9 cellular contexts compared by ENCODE assay signal in genomic region chr4:152784490-152785195, GRCh38. TPM values are rescaled to one million over a fixed set of nuclear protein-coding genes. Genes with fewer than 3 reads are reported as not detected.
DNase-seq lines count a peak whose midpoint lies in the region; ATAC-seq, FAIRE-seq and TF ChIP-seq lines count a peak whose summit lies in the region.
"Had no signal": no experiment of that assay in that cellular context is flagged by ENCODE, and none has a peak within 500 bp of the region (broad histone marks: within the 10 kb centered on the region; RNA-seq: fewer than 3 reads in every experiment).

No MANE protein-coding gene starts in this region.

- intact Hi-C loops in K562 (cut with micrococcal nuclease): no loop called here

- in situ Hi-C loops in K562 (cut with MboI): no loop called here

- POLR2A ChIA-PET in K562 (lab: Yijun Ruan, JAX): no interaction called here

- H3K79me2 ChIP-seq in Loucy (ENCODE audit: insufficient read depth, low read length) (peaks cover 99% of the 10 kb centered on the region), K562 (ENCODE audit: control insufficient read depth, insufficient read depth, low read length) (peaks cover 47% of the 10 kb centered on the region)

- no peaks in the 10 kb centered on the region for H3K36me3 Mint-ChIP-seq in neural crest cell (ENCODE audit: low read depth)
- peaks cover 2 to 11% of the 10 kb centered on the region in 2 donors for H3K36me3 Mint-ChIP-seq in stimulated activated naive B cell treated with anti-CD40 and anti-IgM and Interleukin-4, amounts not matched to agents 10 μg/mL and 1 μg/mL and 100 μg/mL, for 72 hours

- H3K4me1 ChIP-seq in Loucy (ENCODE audit: insufficient read depth, low read length, poor library complexity, severe bottlenecking): peaks cover 68% of the 10 kb centered on the region
- H3K4me1 ChIP-seq in K562 (replicated peaks in 1 of 2; ENCODE audit: control insufficient read depth in 2 of 2, insufficient read depth in 2 of 2, low read length in 2 of 2): peaks cover 0 to 3% of the 10 kb centered on the region in 2 experiments; a peak in 2 of 5 replicates

- H3K36me3 ChIP-seq in Loucy (ENCODE audit: insufficient read depth, low read length) (no peaks in the 10 kb centered on the region), K562 (ENCODE audit: control insufficient read depth, insufficient read depth, low read length) (peaks cover 4% of the 10 kb centered on the region; the same call in 1 of the 3 replicates)

- peaks cover 43% of the 10 kb centered on the region for H4K20me1 ChIP-seq in Loucy (ENCODE audit: insufficient read depth, low read length, poor library complexity, severe bottlenecking)
- no peaks in the 10 kb centered on the region; the same call in 1 of the 2 replicates for H4K20me1 ChIP-seq in K562 (replicated peaks; ENCODE audit: control insufficient read depth, insufficient read depth, low read length)

- TF ChIP-seq EP300 in K562 (IDR thresholded peaks at IDR 0.05; ENCODE audit: low read length): no peak

- CTCF ChIA-PET in K562 (lab: Yijun Ruan, JAX; ENCODE audit: low intra/inter-chr PET ratio): no interaction called here

- peaks cover 38% of the 10 kb centered on the region for H3K4me1 Mint-ChIP-seq in neural crest cell
- H3K4me1 Mint-ChIP-seq in stimulated activated naive B cell treated with anti-CD40 and anti-IgM and Interleukin-4, amounts not matched to agents 10 μg/mL and 1 μg/mL and 100 μg/mL, for 72 hours: peaks cover 35 to 63% of the 10 kb centered on the region in 2 donors

- BruUV-seq in K562 (replicated peaks; lab: Mats Ljungman, UMichigan): no TSS peak

- no peak for FAIRE-seq in K562 (lab: Jason Lieb, UNC)

- H3K9ac ChIP-seq in Loucy (ENCODE audit: low read depth, low read length, poor library complexity, severe bottlenecking) (peak overlapping the region; percentile 34), K562 (ENCODE audit: insufficient read depth in 1 of 2, low read depth in 2 of 2, low read length in 2 of 2) (no peak overlapping the region)

- H3K27me3 Mint-ChIP-seq in neural crest cell (ENCODE audit: low read depth): no peaks in the 10 kb centered on the region
- H3K27me3 Mint-ChIP-seq in stimulated activated naive B cell treated with anti-CD40 and anti-IgM and Interleukin-4, amounts not matched to agents 10 μg/mL and 1 μg/mL and 100 μg/mL, for 72 hours: no peaks in the 10 kb centered on the region

- no peaks in the 10 kb centered on the region for H3K9me3 Mint-ChIP-seq in neural crest cell
- H3K9me3 Mint-ChIP-seq in stimulated activated naive B cell treated with anti-CD40 and anti-IgM and Interleukin-4, amounts not matched to agents 10 μg/mL and 1 μg/mL and 100 μg/mL, for 72 hours: no peaks in the 10 kb centered on the region

- ATAC-seq in K562: no peak
- no peak for ATAC-seq in HG02571 (IDR thresholded peaks at IDR 0.05; ENCODE audit: unreplicated experiment)
- no peak for ATAC-seq in stimulated activated naive B cell treated with anti-CD40 and anti-IgM and Interleukin-4, amounts not matched to agents 10 μg/mL and 1 μg/mL and 100 μg/mL, for 72 hours (replicated peaks)

- no peaks in the 10 kb centered on the region for H3K27me3 ChIP-seq in Loucy (ENCODE audit: insufficient read depth, low read length, poor library complexity, severe bottlenecking)
- H3K27me3 ChIP-seq in K562 (ENCODE audit: control insufficient read depth in 2 of 2, insufficient read depth in 2 of 2, low read length in 2 of 2): no peaks in the 10 kb centered on the region

- H3K9me2 ChIP-seq in Loucy (replicated peaks; ENCODE audit: low read depth, low read length): no peaks in the 10 kb centered on the region

- DNase-seq in EH (ENCODE audit: low read depth) (peak; percentile 54), K562 (ENCODE audit: extremely low read depth in 1 of 4, low spot score in 3 of 4) (peak; percentile 12 to 39 (median 26)), neural crest cell (ENCODE audit: low read depth, low spot score) (no peak)
- DNase-seq in stimulated activated CD4-positive, alpha-beta T cell treated with anti-CD3 and anti-CD28 coated beads, Interleukin-2, amount 100 ng/mL, for 48 hours: no peak
- DNase-seq in stimulated activated naive B cell treated with anti-CD40 and anti-IgM and Interleukin-4, amounts not matched to agents 10 μg/mL and 1 μg/mL and 100 μg/mL, for 72 hours: no peak
- DNase-seq: activated naive CD4-positive, alpha-beta T cell; RPMI8226 had no signal

- H3K9me1 ChIP-seq in K562 (ENCODE audit: control insufficient read depth, insufficient read depth, low read length): no peaks in the 10 kb centered on the region

- no peaks in the 10 kb centered on the region for H3F3A ChIP-seq in Loucy (ENCODE audit: low read depth)

- peak in 1 of 2 experiments; percentile 13; a peak in 1 of 4 replicates for TF ChIP-seq RAD21 in K562 (CRISPR knock-in tag; conservative IDR thresholded peaks at IDR 0.05 in 1 of 2, IDR thresholded peaks at IDR 0.05 in 1 of 2)

- peak overlapping the region; percentile 91 for H3K4me2 ChIP-seq in Loucy (ENCODE audit: low read depth, low read length, poor library complexity, severe bottlenecking)
- H3K4me2 ChIP-seq in K562 (ENCODE audit: insufficient read depth, low read length): no peak overlapping the region

- TF ChIP-seq POLR2A in K562 (conservative IDR thresholded peaks at IDR 0.05): no peak

- no peak overlapping the region for H3K27ac Mint-ChIP-seq in neural crest cell (ENCODE audit: unreplicated experiment)
- no peak overlapping the region for H3K27ac Mint-ChIP-seq in stimulated activated naive B cell treated with anti-CD40 and anti-IgM and Interleukin-4, amounts not matched to agents 10 μg/mL and 1 μg/mL and 100 μg/mL, for 72 hours

- TF ChIP-seq CTCF in Loucy (conservative IDR thresholded peaks at IDR 0.05; ENCODE audit: low read length) (peak; percentile 65), K562 (IDR thresholded peaks at IDR 0.05 in 2 of 3, conservative IDR thresholded peaks at IDR 0.05 in 1 of 3; ENCODE audit: insufficient read depth in 2 of 3, low read depth in 1 of 3, low read length in 3 of 3) (0 out of 6 replicates have a peak, but pooled peaks of 1 of the 3 experiments have one; percentile 12), neural crest cell (conservative IDR thresholded peaks at IDR 0.05) (peak; percentile 37)

- WGBS in K562 (ENCODE audit: insufficient coverage, low coverage, missing lambda C conversion rate): 62% methylated on average over 4 of the region's 4 CpGs

- H3K9me3 ChIP-seq in Loucy (ENCODE audit: insufficient read depth, low read depth, low read length) (no peaks in the 10 kb centered on the region), K562 (replicated peaks; ENCODE audit: control insufficient read depth, insufficient read depth, low read depth, low read length) (no peaks in the 10 kb centered on the region)

- H3K27ac ChIP-seq in K562 (ENCODE audit: extremely low read depth, low read depth, low read length): no peak overlapping the region

- H3K4me3 ChIP-seq in Loucy (ENCODE audit: low read length, poor library complexity, severe bottlenecking): peak overlapping the region; percentile 94
- H3K4me3 ChIP-seq in K562: no peak overlapping the region

- no peak overlapping the region for H2AFZ ChIP-seq in Loucy (ENCODE audit: low read length)
- H2AFZ ChIP-seq in K562 (ENCODE audit: low read depth, low read length): no peak overlapping the region

- no peak overlapping the region for H3K4me3 Mint-ChIP-seq in neural crest cell
- no peak overlapping the region for H3K4me3 Mint-ChIP-seq in stimulated activated naive B cell treated with anti-CD40 and anti-IgM and Interleukin-4, amounts not matched to agents 10 μg/mL and 1 μg/mL and 100 μg/mL, for 72 hours

TF ChIP-seq in K562, 482 proteins besides CTCF, POLR2A, EP300 and RAD21 (continues in another document):
- TF ChIP-seq KAT2B (IDR thresholded peaks at IDR 0.05; ENCODE audit: low read depth, low read length): no peak
- TF ChIP-seq TAF15 (IDR thresholded peaks at IDR 0.05; ENCODE audit: low read depth, low read length): no peak
- no peak for TF ChIP-seq ARNT (IDR thresholded peaks at IDR 0.05)

RNA-seq across cellular contexts. Expression of gene ARFIP1, which starts 4.9 kb away (rescaled TPM):
- 8.1 and 20.8 TPM in 2 replicates for total RNA-seq in K562 (2011; cell fraction: chromatin; rRNA removed; ENCODE audit: low replicate concordance)
- 7.6 and 8.0 TPM in 2 replicates for total RNA-seq in K562 (2011; cell fraction: nucleolus; rRNA removed)
- 14.6 and 17.5 TPM in 2 replicates for total RNA-seq in K562 (2011; cell fraction: nucleoplasm; rRNA removed)
- total RNA-seq in K562 (2014; rRNA removed): 21.0 and 21.8 TPM in 2 replicates
- total RNA-seq in K562 (2014; rRNA removed; fragmentation: Illumina TruSeq; extraction: Trizol): 25.1 and 26.6 TPM in 2 replicates
- total RNA-seq in K562 (2015; rRNA removed; fragmentation: Illumina TruSeq; extraction: Trizol): 22.2 and 23.7 TPM in 2 replicates
- total RNA-seq in K562 (2021): 20.9 and 21.5 TPM in 2 replicates
- 10.9 and 19.8 TPM in 2 replicates for polyA plus RNA-seq in K562 (2011; rRNA removed)
- polyA plus RNA-seq in K562 (2011; cell fraction: cytosol; rRNA removed): 3.1 and 7.1 TPM in 2 replicates
- 3.9 and 5.7 TPM in 2 replicates for polyA plus RNA-seq in K562 (2011; cell fraction: nucleus; rRNA removed)
- polyA plus RNA-seq in K562 (2012): 19.5 and 19.9 TPM in 2 replicates
- polyA plus RNA-seq in K562 (2014; fragmentation: Illumina TruSeq; extraction: Trizol): 14.1 and 18.5 TPM in 2 replicates
- polyA plus RNA-seq in K562 (2014; fragmentation: Nextera tagmentation; extraction: Ambion mirVana): 10 to 100 TPM; 19.9 to 22.9 TPM
- 14.1 and 20.8 TPM in 2 replicates for polyA plus RNA-seq in K562 (2014; rRNA removed)
- 24.6 and 25.9 TPM in 2 replicates for polyA minus RNA-seq in K562 (2011; rRNA and poly(A)+ RNA removed)
- polyA minus RNA-seq in K562 (2011; cell fraction: cytosol; rRNA and poly(A)+ RNA removed): 12.2 and 15.3 TPM in 2 replicates
- 11.3 and 17.5 TPM in 2 replicates for polyA minus RNA-seq in K562 (2011; cell fraction: nucleus; rRNA and poly(A)+ RNA removed)
- 37.4 and 40.2 TPM in 2 replicates for total RNA-seq in neural crest cell

RNA-seq across cellular contexts. Expression of gene TIGD4, which starts 5.1 kb away (rescaled TPM):
- total RNA-seq in K562 (2011; cell fraction: chromatin; rRNA removed; ENCODE audit: low replicate concordance): 0.12 and 0.90 TPM in 2 replicates
- 0.13 and 0.17 TPM in 2 replicates for total RNA-seq in K562 (2011; cell fraction: nucleolus; rRNA removed)
- total RNA-seq in K562 (2011; cell fraction: nucleoplasm; rRNA removed): 0.15 and 0.46 TPM in 2 replicates
- total RNA-seq in K562 (2014; rRNA removed) (0.18 and 0.20 TPM in 2 replicates), K562 (2014; rRNA removed; fragmentation: Illumina TruSeq; extraction: Trizol) (0.25 and 0.35 TPM in 2 replicates), K562 (2015; rRNA removed; fragmentation: Illumina TruSeq; extraction: Trizol) (0.11 and 0.14 TPM in 2 replicates), K562 (2021) (0.11 and 0.25 TPM in 2 replicates), neural crest cell (3.8 and 3.9 TPM in 2 replicates)
- polyA plus RNA-seq in K562 (2011; rRNA removed) (0.09 and 0.22 TPM in 2 replicates), K562 (2014; fragmentation: Illumina TruSeq; extraction: Trizol) (0.07 and 0.21 TPM in 2 replicates), K562 (2014; fragmentation: Nextera tagmentation; extraction: Ambion mirVana) (under 1 TPM; 0.07 to 0.10 TPM), K562 (2014; rRNA removed) (0.24 and 0.28 TPM in 2 replicates)
- polyA plus RNA-seq in K562 (2011; cell fraction: cytosol; rRNA removed): 0.03 and 0.04 TPM in 2 replicates
- 0.13 and 0.18 TPM in 2 replicates for polyA plus RNA-seq in K562 (2011; cell fraction: nucleus; rRNA removed)
- 0.17 and 0.35 TPM in 2 replicates for polyA plus RNA-seq in K562 (2012)
- polyA minus RNA-seq in K562 (2011; rRNA and poly(A)+ RNA removed): 0.06 and 0.35 TPM in 2 replicates
- not detected in 2 replicates for polyA minus RNA-seq in K562 (2011; cell fraction: cytosol; rRNA and poly(A)+ RNA removed)
- polyA minus RNA-seq in K562 (2011; cell fraction: nucleus; rRNA and poly(A)+ RNA removed): 0.13 TPM in 1 of 2 replicates, not detected in the other

Comparison
In these comparisons a context has a peak if more than half of its experiments do, and no peak if none do; other contexts are left out.
1. DNase-seq: peak in EH (single experiment) and K562 (4 of 4); none in neural crest cell (single experiment), stimulated activated CD4-positive, alpha-beta T cell treated with anti-CD3 and anti-CD28 coated beads, Interleukin-2, amount 100 ng/mL, for 48 hours (0 of 2) and stimulated activated naive B cell treated with anti-CD40 and anti-IgM and Interleukin-4, amounts not matched to agents 10 μg/mL and 1 μg/mL and 100 μg/mL, for 72 hours (single experiment).